In genomic region chr19:36526581-36526980, GRCh38 we compare ENCODE assay signal across 11 cellular contexts. TPM values are rescaled to one million over a fixed set of nuclear protein-coding genes. Genes with fewer than 3 reads are reported as not detected.
A peak's percentile ranks its signal among the peaks of the same experiment; 100 is the strongest.
DNase-seq lines count a peak whose midpoint lies in the region; ATAC-seq and TF ChIP-seq lines count a peak whose summit lies in the region.
"Had no signal": no experiment of that assay in that cellular context is flagged by ENCODE, and none has a peak within 500 bp of the region (broad histone marks: within the 10 kb centered on the region; RNA-seq: fewer than 3 reads in every experiment).

No MANE protein-coding gene starts in this region.

- CTCF ChIA-PET in activated CD4-positive, alpha-beta T cell treated with anti-CD3 and anti-CD28 coated beads for 36 hours (lab: Charles Lee), result no interaction called here
- CTCF ChIA-PET in T-cell (lab: Charles Lee), result no interaction called here

- DNase-seq in activated CD4-positive, alpha-beta T cell treated with anti-CD3 and anti-CD28 coated beads for 36 hours, result no peak
- DNase-seq in activated CD4-positive, alpha-beta T cell treated with anti-CD3 and anti-CD28 coated beads, Interleukin-2, amount 50 U/mL, for 48 hours, result no peak
- no peak for DNase-seq in T-cell
- no peak for DNase-seq in epithelial cell of proximal tubule (ENCODE audit: low read depth)
- no peak for DNase-seq in progenitor cell of endocrine pancreas (ENCODE audit: low spot score, unreplicated experiment)
- no peak for DNase-seq in cerebellar cortex (ENCODE audit: low spot score)
- no peak for DNase-seq in NCI-H446 (lab: John Stamatoyannopoulos, UW)
- DNase-seq in HuH-7 (ENCODE audit: low spot score), result no peak
- DNase-seq: lower lobe of right lung, upper lobe of left lung had no signal

- TF ChIP-seq CTCF in epithelial cell of proximal tubule (conservative IDR thresholded peaks at IDR 0.05; ENCODE audit: low read depth, low read length) (no peak), progenitor cell of endocrine pancreas (IDR thresholded peaks at IDR 0.05; ENCODE audit: unreplicated experiment) (no peak)

- H3K36me3 Mint-ChIP-seq in activated CD4-positive, alpha-beta T cell treated with anti-CD3 and anti-CD28 coated beads for 36 hours (ENCODE audit: low read depth), result peaks cover 62% of the 10 kb centered on the region
- peaks cover 50% of the 10 kb centered on the region for H3K36me3 Mint-ChIP-seq in T-cell
- H3K36me3 Mint-ChIP-seq in progenitor cell of endocrine pancreas (ENCODE audit: insufficient read depth), result peaks cover 57% of the 10 kb centered on the region

- peak overlapping the region; percentile 29 for H3K27ac Mint-ChIP-seq in activated CD4-positive, alpha-beta T cell treated with anti-CD3 and anti-CD28 coated beads for 36 hours
- H3K27ac Mint-ChIP-seq in T-cell (no peak overlapping the region), progenitor cell of endocrine pancreas (peak overlapping the region; percentile 83)

- POLR2A ChIA-PET in activated CD4-positive, alpha-beta T cell treated with anti-CD3 and anti-CD28 coated beads for 36 hours (lab: Charles Lee), result no interaction called here
- POLR2A ChIA-PET in T-cell (lab: Charles Lee), result no interaction called here

- H3K4me3 ChIP-seq in epithelial cell of proximal tubule (ENCODE audit: low read depth, low read length), result peak overlapping the region; percentile 72

- H3K27me3 Mint-ChIP-seq in activated CD4-positive, alpha-beta T cell treated with anti-CD3 and anti-CD28 coated beads for 36 hours, result no peaks in the 10 kb centered on the region
- H3K27me3 Mint-ChIP-seq in T-cell, result no peaks in the 10 kb centered on the region
- H3K27me3 Mint-ChIP-seq in progenitor cell of endocrine pancreas, result no peaks in the 10 kb centered on the region

- H3K4me1 Mint-ChIP-seq in activated CD4-positive, alpha-beta T cell treated with anti-CD3 and anti-CD28 coated beads for 36 hours, result peaks cover 14% of the 10 kb centered on the region
- H3K4me1 Mint-ChIP-seq in T-cell (peaks cover 26 to 28% (median 28%) of the 10 kb centered on the region in 3 donors), progenitor cell of endocrine pancreas (ENCODE audit: low read depth) (peaks cover 8% of the 10 kb centered on the region)

- intact Hi-C loops in activated CD4-positive, alpha-beta T cell treated with anti-CD3 and anti-CD28 coated beads for 36 hours (cut with DNase I, micrococcal nuclease), result no loop called here

- H3K9me3 Mint-ChIP-seq in activated CD4-positive, alpha-beta T cell treated with anti-CD3 and anti-CD28 coated beads for 36 hours (ENCODE audit: low read depth), result peaks cover 32% of the 10 kb centered on the region
- peaks cover 13 to 37% (median 21%) of the 10 kb centered on the region in 3 donors for H3K9me3 Mint-ChIP-seq in T-cell
- H3K9me3 Mint-ChIP-seq in progenitor cell of endocrine pancreas (ENCODE audit: low read depth), result peaks cover 24% of the 10 kb centered on the region

- H3K4me3 Mint-ChIP-seq in activated CD4-positive, alpha-beta T cell treated with anti-CD3 and anti-CD28 coated beads for 36 hours, result peak overlapping the region; percentile 87
- H3K4me3 Mint-ChIP-seq in T-cell (peak overlapping the region; percentile 62 to 98 (median 97)), progenitor cell of endocrine pancreas (ENCODE audit: low read depth) (peak overlapping the region; percentile 97)

- no peak for ATAC-seq in activated CD4-positive, alpha-beta T cell treated with anti-CD3 and anti-CD28 coated beads for 36 hours
- no peak for ATAC-seq in T-cell (replicated peaks in 1 of 4)
- ATAC-seq: A549, lower lobe of right lung had no signal

RNA-seq across cellular contexts. Expression of gene ZNF260, which starts 1.5 kb away (rescaled TPM):
- 1 to 10 TPM; 5.7 to 8.2 TPM for total RNA-seq in activated CD4-positive, alpha-beta T cell treated with anti-CD3 and anti-CD28 coated beads for 36 hours
- total RNA-seq in T-cell (10 to 100 TPM in 3 of 5 donors, 1 to 10 TPM in 2; 8.4 to 14.2 (median 10.3) TPM), epithelial cell of proximal tubule (13.0 and 15.8 TPM in 2 replicates), progenitor cell of endocrine pancreas (38.3 and 45.4 TPM in 2 replicates)

RNA-seq across cellular contexts. Expression of gene ZNF566, which starts 37.2 kb away (rescaled TPM):
- total RNA-seq in activated CD4-positive, alpha-beta T cell treated with anti-CD3 and anti-CD28 coated beads for 36 hours, result 1 to 10 TPM; 4.7 to 5.9 TPM
- 10 to 100 TPM; 13.2 to 23.1 (median 18.9) TPM for total RNA-seq in T-cell
- total RNA-seq in epithelial cell of proximal tubule, result 2.7 and 2.9 TPM in 2 replicates
- total RNA-seq in progenitor cell of endocrine pancreas, result 23.2 and 24.7 TPM in 2 replicates

RNA-seq across cellular contexts. Expression of gene ZNF529, which starts 46.5 kb away (rescaled TPM):
- 10 to 100 TPM; 12.5 to 19.2 TPM for total RNA-seq in activated CD4-positive, alpha-beta T cell treated with anti-CD3 and anti-CD28 coated beads for 36 hours
- 10 to 100 TPM; 25.6 to 34.2 (median 30.8) TPM for total RNA-seq in T-cell
- total RNA-seq in epithelial cell of proximal tubule, result 4.4 and 5.9 TPM in 2 replicates
- 19.7 and 24.3 TPM in 2 replicates for total RNA-seq in progenitor cell of endocrine pancreas

Comparison
In these comparisons a context has a peak if more than half of its experiments do, and no peak if none do; other contexts are left out.
1. H3K27ac Mint-ChIP-seq: peak in activated CD4-positive, alpha-beta T cell treated with anti-CD3 and anti-CD28 coated beads for 36 hours (single experiment) and progenitor cell of endocrine pancreas (single experiment); none in T-cell (0 of 2).
2. Peak in every context shown above with its lines, with median percentiles within 50 percentile points of each other: H3K4me3 Mint-ChIP-seq.